14 cellular contexts compared by ENCODE assay signal in the genomic region with DNA sequence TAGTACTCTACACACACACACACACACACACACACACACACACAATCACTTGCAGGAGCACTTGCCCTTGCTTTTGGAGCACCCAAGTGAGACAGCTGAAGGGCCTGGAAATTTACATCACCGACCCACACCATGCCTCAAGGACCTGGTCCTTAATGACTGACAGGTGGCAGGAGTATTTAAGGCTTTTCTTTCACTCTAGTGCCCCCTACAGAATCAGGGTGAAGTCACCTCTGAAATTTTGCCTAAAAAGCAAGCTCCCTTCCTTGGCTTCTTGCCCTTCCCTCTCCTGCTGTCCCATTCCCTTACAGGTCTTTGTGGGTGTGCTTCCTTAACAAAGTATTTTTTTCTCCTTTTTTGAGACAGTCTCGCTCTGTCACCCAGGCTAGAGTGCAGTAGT.
DNase-seq lines count a peak whose midpoint lies in the region; TF ChIP-seq lines count a peak whose summit lies in the region.
"Had no signal": no experiment of that assay in that cellular context is flagged by ENCODE, and none has a peak within 500 bp of the region (broad histone marks: within the 10 kb centered on the region; RNA-seq: fewer than 3 reads in every experiment).

No MANE protein-coding gene starts in this region.

- in situ Hi-C loops in ACHN (cut with HindIII; ENCODE audit: low pct_ligation_motif_present, low pct_unique_long_range_greater_than_20kb, low sequenced_read_pairs) = no loop called here

- H3K4me1 ChIP-seq in effector memory CD4-positive, alpha-beta T cell (ENCODE audit: control insufficient read depth, insufficient read depth, low read length, poor library complexity, severe bottlenecking) = no peaks in the 10 kb centered on the region
- H3K4me1 ChIP-seq: right atrium auricular region had no signal

- H3K27ac ChIP-seq in effector memory CD4-positive, alpha-beta T cell (ENCODE audit: insufficient read depth, low read length, poor library complexity, severe bottlenecking) = no peak overlapping the region
- H3K27ac ChIP-seq: right atrium auricular region had no signal

- H3K27me3 ChIP-seq in effector memory CD4-positive, alpha-beta T cell (replicated peaks; ENCODE audit: control insufficient read depth, insufficient read depth, low read length, poor library complexity, severe bottlenecking) = no peaks in the 10 kb centered on the region
- H3K27me3 ChIP-seq: right atrium auricular region had no signal

- no peaks in the 10 kb centered on the region for H3K36me3 ChIP-seq in effector memory CD4-positive, alpha-beta T cell (ENCODE audit: control insufficient read depth, insufficient read depth, low read length)
- H3K36me3 ChIP-seq: right atrium auricular region had no signal

- H3K9me3 ChIP-seq in effector memory CD4-positive, alpha-beta T cell (ENCODE audit: control insufficient read depth, low read length) = no peaks in the 10 kb centered on the region
- H3K9me3 ChIP-seq: right atrium auricular region had no signal

- DNase-seq in ACHN (peak; percentile 5), GM12864 (ENCODE audit: low read depth) (no peak), NCI-H69 (lab: John Stamatoyannopoulos, UW) (peak; percentile 16), epithelial cell of proximal tubule (ENCODE audit: low read depth) (no peak), NCI-H510A (lab: John Stamatoyannopoulos, UW) (no peak)
- DNase-seq in effector memory CD4-positive, alpha-beta T cell = no peak
- no peak for DNase-seq in stimulated activated CD4-positive, alpha-beta T cell treated with anti-CD3 and anti-CD28 coated beads, Interleukin-4, amount 100 ng/mL, for 1 hour
- DNase-seq in effector CD4-positive, alpha-beta T cell = no peak
- DNase-seq: activated T-cell treated with anti-CD3 and anti-CD28 coated beads, Interleukin-2, amount 50 U/mL, for 1 hour; EL; NCI-H226; stimulated activated CD4-positive, alpha-beta T cell treated with anti-CD3 and anti-CD28 coated beads, Interleukin-4, amount 100 ng/mL, for 4 hours; stimulated activated naive CD4-positive, alpha-beta T cell had no signal

- H3K4me3 ChIP-seq in GM12864 (ENCODE audit: low read depth, low read length) (no peak overlapping the region), epithelial cell of proximal tubule (ENCODE audit: low read depth, low read length) (no peak overlapping the region)
- no peak overlapping the region for H3K4me3 ChIP-seq in effector memory CD4-positive, alpha-beta T cell (ENCODE audit: insufficient read depth, low read depth, low read length, poor library complexity, severe bottlenecking)
- H3K4me3 ChIP-seq: right atrium auricular region had no signal

- TF ChIP-seq CTCF in GM12864 (IDR thresholded peaks at IDR 0.05; ENCODE audit: low read depth, low read length, missing control alignments) (peak; percentile 34), epithelial cell of proximal tubule (conservative IDR thresholded peaks at IDR 0.05; ENCODE audit: low read depth, low read length) (peak; percentile 42)

Comparison
In these comparisons a context has a peak if more than half of its experiments do, and no peak if none do; other contexts are left out.
1. DNase-seq: peak in ACHN (single experiment) and NCI-H69 (single experiment); none in GM12864 (single experiment), epithelial cell of proximal tubule (single experiment), effector memory CD4-positive, alpha-beta T cell (0 of 3), stimulated activated CD4-positive, alpha-beta T cell treated with anti-CD3 and anti-CD28 coated beads, Interleukin-4, amount 100 ng/mL, for 1 hour (single experiment), effector CD4-positive, alpha-beta T cell (single experiment) and NCI-H510A (single experiment).